In the genomic region with DNA sequence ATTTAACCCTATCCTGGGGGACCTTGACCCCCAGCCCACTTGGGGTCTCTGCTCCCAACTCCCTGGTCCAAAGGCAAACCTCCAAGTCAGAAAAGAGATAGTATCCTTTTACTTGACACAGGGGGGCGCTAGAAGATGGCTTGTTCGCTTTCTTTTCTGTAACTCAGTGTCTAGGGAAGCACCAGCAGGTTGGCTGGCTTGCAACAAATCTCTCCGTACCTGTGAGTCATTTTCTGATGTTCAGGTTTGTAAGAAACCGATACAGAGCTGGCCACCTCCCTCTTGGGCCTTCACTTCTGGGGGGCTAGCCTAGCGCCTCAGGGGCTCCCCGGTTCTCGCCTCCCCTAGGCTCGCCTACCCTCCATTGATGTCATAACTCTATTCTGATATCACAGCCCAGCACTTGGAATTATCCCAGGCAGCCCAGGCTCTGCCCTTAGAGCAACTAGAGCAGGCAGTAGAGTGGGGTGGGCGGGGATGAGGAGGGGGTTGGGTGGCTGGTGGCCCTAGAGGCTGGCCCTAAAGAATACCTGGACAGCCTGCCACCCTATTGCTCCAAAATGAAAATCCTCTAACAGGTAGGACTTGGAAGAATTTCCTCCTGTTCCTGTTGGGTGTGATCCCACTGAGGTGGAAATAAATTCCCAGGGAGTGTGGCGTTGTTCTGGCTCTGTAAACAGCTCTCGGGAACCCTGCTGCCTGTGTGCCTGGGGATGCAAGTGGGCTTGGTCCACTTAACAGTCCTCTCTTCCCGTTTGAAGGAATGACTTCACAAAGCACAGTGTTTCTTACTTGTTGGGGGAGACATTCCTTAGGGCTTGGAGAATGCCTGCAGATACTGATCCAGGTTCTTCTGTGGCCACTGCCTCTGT, we compare ENCODE assay signal across 9 cellular contexts.
A peak's percentile ranks its signal among the peaks of the same experiment; 100 is the strongest.
DNase-seq lines count a peak whose midpoint lies in the region; ATAC-seq, FAIRE-seq and TF ChIP-seq lines count a peak whose summit lies in the region.
"Had no signal": no experiment of that assay in that cellular context is flagged by ENCODE, and none has a peak within 500 bp of the region (broad histone marks: within the 10 kb centered on the region; RNA-seq: fewer than 3 reads in every experiment).

No MANE protein-coding gene starts in this region.

- ATAC-seq in T-cell (replicated peaks in 1 of 4) (peak; percentile 46 to 78 (median 72)), GM19395 (IDR thresholded peaks at IDR 0.05; ENCODE audit: unreplicated experiment) (no peak)

- FAIRE-seq in bronchial epithelial cell (lab: Jason Lieb, UNC), result peak; percentile 98
- FAIRE-seq: colon had no signal

- H3K36me3 ChIP-seq in bronchial epithelial cell (ENCODE audit: control insufficient read depth, insufficient read depth, low read length), result no peaks in the 10 kb centered on the region

- no peaks in the 10 kb centered on the region for H3K9me3 Mint-ChIP-seq in T-cell

- DNase-seq in SIG-M5 treated with dmso at 0.1 percent for 504 hours (lab: John Stamatoyannopoulos, UW; ENCODE audit: unreplicated experiment), result peak; percentile 67
- no peak for DNase-seq in SIG-M5 (lab: John Stamatoyannopoulos, UW)
- peak; percentile 9 for DNase-seq in NCI-H1436 treated with DMSO at 0.1 percent for 48 hours (lab: John Stamatoyannopoulos, UW)
- DNase-seq in T-cell, result peak in 33 of 34 experiments; percentile 15 to 58 (median 41)
- DNase-seq in bronchial epithelial cell (ENCODE audit: low read depth), result peak; percentile 89
- peak; percentile 89 for DNase-seq in left kidney (ENCODE audit: low read depth, low spot score)
- peak in 2 of 3 experiments; percentile 17 to 20 for DNase-seq in stimulated activated CD4-positive, alpha-beta T cell treated with anti-CD3 and anti-CD28 coated beads, TNF-alpha, amount 100 ng/mL, for 4 hours (ENCODE audit: low read depth in 3 of 3)

- H3K4me3 ChIP-seq in bronchial epithelial cell (ENCODE audit: low read depth, low read length), result no peak overlapping the region

- H3K27me3 Mint-ChIP-seq in T-cell, result no peaks in the 10 kb centered on the region

- POLR2A ChIA-PET in T-cell (lab: Charles Lee), result no interaction called here

- H3K4me3 Mint-ChIP-seq in T-cell, result no peak overlapping the region

- CTCF ChIA-PET in T-cell (lab: Charles Lee), result interaction anchor here (0.7 to 1.9 kb wide), 4 partner anchors 156 to 927 kb away, joined by 3 to 13 read pairs (median 4); no protein-coding TSS in a partner anchor

- peaks cover 0 to 2% (median 2%) of the 10 kb centered on the region in 3 donors for H3K4me1 Mint-ChIP-seq in T-cell

- no peaks in the 10 kb centered on the region for H3K27me3 ChIP-seq in bronchial epithelial cell (ENCODE audit: control insufficient read depth, insufficient read depth, low read length)

- H3K27ac Mint-ChIP-seq in T-cell, result no peak overlapping the region

- H3K36me3 Mint-ChIP-seq in T-cell, result no peaks in the 10 kb centered on the region

- peak; percentile 77 for TF ChIP-seq CTCF in bronchial epithelial cell (IDR thresholded peaks at IDR 0.05; ENCODE audit: insufficient read depth, low read length, severe bottlenecking)
